ENCODE assay signal across 1 cellular context in the genomic region with DNA sequence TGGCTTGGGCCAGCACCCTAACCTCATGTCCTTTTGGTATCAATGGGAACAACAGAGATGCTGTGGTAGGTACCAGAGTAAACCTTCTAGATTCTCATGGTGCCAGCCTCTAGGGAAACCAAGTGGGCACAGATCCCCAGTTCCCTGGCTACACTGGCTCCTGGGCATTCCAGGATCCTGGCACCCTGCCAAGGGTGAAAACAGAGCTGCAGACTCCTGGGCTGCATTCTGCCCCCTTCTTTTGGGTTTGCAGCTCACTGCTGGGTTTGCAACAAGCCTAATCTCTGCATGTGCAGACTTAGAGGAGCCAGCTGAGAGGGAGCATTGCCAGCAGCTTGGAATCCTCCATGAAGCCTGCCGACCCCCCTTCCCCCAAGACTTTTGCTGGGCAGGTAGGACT.
TF ChIP-seq lines count a peak whose summit lies in the region.

No MANE protein-coding gene starts in this region.

TF ChIP-seq in HepG2, 621 proteins besides CTCF, POLR2A, EP300 and RAD21 (continued from another document):
- TF ChIP-seq, protein P1, sequence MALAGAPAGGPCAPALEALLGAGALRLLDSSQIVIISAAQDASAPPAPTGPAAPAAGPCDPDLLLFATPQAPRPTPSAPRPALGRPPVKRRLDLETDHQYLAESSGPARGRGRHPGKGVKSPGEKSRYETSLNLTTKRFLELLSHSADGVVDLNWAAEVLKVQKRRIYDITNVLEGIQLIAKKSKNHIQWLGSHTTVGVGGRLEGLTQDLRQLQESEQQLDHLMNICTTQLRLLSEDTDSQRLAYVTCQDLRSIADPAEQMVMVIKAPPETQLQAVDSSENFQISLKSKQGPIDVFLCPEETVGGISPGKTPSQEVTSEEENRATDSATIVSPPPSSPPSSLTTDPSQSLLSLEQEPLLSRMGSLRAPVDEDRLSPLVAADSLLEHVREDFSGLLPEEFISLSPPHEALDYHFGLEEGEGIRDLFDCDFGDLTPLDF (CRISPR knock-in tag; IDR thresholded peaks at IDR 0.05), result no peak
- TF ChIP-seq ZNF883 (CRISPR knock-in tag; IDR thresholded peaks at IDR 0.05; ENCODE audit: not compliant biosample characterization), result no peak
